In the genomic region with DNA sequence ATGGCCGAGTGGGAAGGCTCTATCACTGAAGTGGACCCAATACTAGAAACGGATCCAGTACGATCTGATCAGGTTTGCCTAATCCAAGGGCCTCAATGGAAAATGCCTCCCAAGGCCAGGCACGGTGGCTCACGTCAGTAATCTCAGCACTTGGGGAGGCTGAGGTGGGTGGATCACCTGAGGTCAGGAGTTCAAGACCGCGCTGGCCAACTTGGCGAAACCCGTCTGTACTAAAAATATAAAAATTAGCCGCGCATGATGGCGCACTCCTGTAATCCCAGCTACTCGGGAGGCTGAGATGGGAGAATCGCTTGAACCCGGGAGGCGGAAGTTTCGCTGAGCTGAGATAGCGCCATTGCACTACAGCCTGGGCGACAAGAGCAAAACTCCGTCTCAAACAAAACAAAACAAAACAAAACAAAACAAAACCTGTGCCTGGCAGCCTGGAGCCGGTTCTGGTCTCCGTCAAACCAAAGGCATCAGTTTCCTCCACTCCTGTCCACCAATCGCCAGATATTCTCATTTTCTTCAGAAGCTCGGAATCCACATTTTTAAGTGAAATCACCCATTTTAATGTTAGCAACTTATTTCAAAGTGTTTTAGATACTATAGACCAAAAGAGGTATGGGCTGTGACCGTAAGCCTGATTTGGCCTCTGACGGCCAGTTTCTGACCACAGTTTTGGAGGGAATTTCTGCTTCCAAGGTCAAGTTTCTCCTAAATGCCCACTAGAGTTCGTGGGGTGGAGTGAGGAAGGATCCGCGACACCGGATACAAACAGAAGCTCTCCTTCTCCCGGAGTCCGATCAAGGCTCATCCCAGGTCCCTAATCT, we compare ENCODE assay signal across 1 cellular context.
TF ChIP-seq lines count a peak whose summit lies in the region.

No MANE protein-coding gene starts in this region.

TF ChIP-seq in HepG2, 621 proteins besides CTCF, POLR2A, EP300 and RAD21 (continued from another document):
- TF ChIP-seq, protein P1, sequence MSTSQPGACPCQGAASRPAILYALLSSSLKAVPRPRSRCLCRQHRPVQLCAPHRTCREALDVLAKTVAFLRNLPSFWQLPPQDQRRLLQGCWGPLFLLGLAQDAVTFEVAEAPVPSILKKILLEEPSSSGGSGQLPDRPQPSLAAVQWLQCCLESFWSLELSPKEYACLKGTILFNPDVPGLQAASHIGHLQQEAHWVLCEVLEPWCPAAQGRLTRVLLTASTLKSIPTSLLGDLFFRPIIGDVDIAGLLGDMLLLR (CRISPR knock-in tag; IDR thresholded peaks at IDR 0.05): 0 out of 2 replicates have a peak, but pooled peaks have one; percentile 7
- 0 out of 2 replicates have a peak, but pooled peaks have one; percentile 32 for TF ChIP-seq PITX1 (CRISPR knock-in tag; IDR thresholded peaks at IDR 0.05)
- no peak for TF ChIP-seq TCF7L2 (IDR thresholded peaks at IDR 0.05; ENCODE audit: low read depth, low read length)
- peak in 1 of 2 experiments; percentile 25; a peak in 1 of 4 replicates for TF ChIP-seq NR2F1 (CRISPR knock-in tag; IDR thresholded peaks at IDR 0.05)
- TF ChIP-seq ZBTB7A (CRISPR knock-in tag; IDR thresholded peaks at IDR 0.05): no peak
